In the genomic region with DNA sequence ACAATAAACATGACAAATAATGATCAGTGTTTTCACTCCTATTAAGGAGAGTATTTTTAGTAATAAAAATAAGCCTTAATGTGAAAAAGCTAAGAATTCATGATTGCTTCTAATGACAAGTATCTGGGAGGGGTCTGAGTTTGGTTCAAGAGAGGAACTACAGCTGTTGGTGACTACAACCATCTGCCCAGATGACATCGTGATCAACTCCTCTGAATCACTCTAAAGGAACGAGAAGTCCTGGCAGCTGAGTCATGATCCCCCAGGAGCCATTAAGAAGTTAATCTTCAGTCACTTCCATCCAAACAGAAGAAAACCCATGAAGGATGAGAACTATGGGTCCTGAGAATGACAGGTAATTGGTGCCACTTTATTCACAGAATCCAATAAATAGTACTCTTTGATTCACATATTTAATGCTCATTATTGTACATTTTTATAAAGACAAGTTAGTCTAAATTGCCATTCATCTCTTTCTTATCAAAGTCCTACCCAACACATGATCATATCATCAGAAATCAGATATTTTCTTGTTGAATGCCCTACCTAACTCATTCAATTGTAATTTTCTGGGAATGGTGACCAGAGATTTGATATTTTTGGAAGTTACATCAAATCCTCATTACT, we compare ENCODE assay signal across 9 cellular contexts. TPM values are rescaled to one million over a fixed set of nuclear protein-coding genes. Genes with fewer than 3 reads are reported as not detected.
DNase-seq lines count a peak whose midpoint lies in the region; ATAC-seq and TF ChIP-seq lines count a peak whose summit lies in the region.
"Had no signal": no experiment of that assay in that cellular context is flagged by ENCODE, and none has a peak within 500 bp of the region (broad histone marks: within the 10 kb centered on the region; RNA-seq: fewer than 3 reads in every experiment).

No MANE protein-coding gene starts in this region.

- peak overlapping the region; percentile 90 for H3K9ac ChIP-seq in PC-3 (ENCODE audit: low read length)

- BruUV-seq in PC-3 (replicated peaks; lab: Mats Ljungman, UMichigan), result TSS peak; percentile 44

- H3K27me3 ChIP-seq in PC-3 (ENCODE audit: low read length), result no peaks in the 10 kb centered on the region

- H3K4me1 ChIP-seq in PC-3 (ENCODE audit: insufficient read depth, low read length), result peaks cover 94% of the 10 kb centered on the region

- H3K36me3 ChIP-seq in PC-3 (ENCODE audit: low read depth, low read length), result no peaks in the 10 kb centered on the region; the same call in 1 of the 2 replicates

- ATAC-seq in PC-3 (peak; percentile 73), GM21360 (IDR thresholded peaks at IDR 0.05; ENCODE audit: unreplicated experiment) (no peak), GM21381 (IDR thresholded peaks at IDR 0.05; ENCODE audit: unreplicated experiment) (no peak), HG03045 (IDR thresholded peaks at IDR 0.05; ENCODE audit: unreplicated experiment) (no peak)

- peak overlapping the region; percentile 64 for H3K4me2 ChIP-seq in PC-3 (ENCODE audit: low read length)

- no peak overlapping the region for H2AFZ ChIP-seq in PC-3 (ENCODE audit: low read length)

- DNase-seq in DMS 273 treated with DMSO at 0.1 percent for 48 hours (lab: John Stamatoyannopoulos, UW), result peak; percentile 32
- DNase-seq in PC-3, result peak; percentile 96
- DNase-seq in epithelial cell of prostate (ENCODE audit: low read depth, low spot score), result peak; percentile 60
- no peak for DNase-seq in osteocyte (ENCODE audit: extremely low spot score, unreplicated experiment)
- no peak for DNase-seq in retina
- DNase-seq: activated CD4-positive, CD25-positive, alpha-beta regulatory T cell had no signal

- peaks cover 90% of the 10 kb centered on the region for H3K4me1 Mint-ChIP-seq in osteocyte (ENCODE audit: unreplicated experiment)

- POLR2A ChIA-PET in PC-3 (lab: Charles Lee; ENCODE audit: unreplicated experiment), result no interaction called here

- H3K27me3 Mint-ChIP-seq in osteocyte (ENCODE audit: unreplicated experiment), result no peaks in the 10 kb centered on the region

- no peaks in the 10 kb centered on the region for H3K9me3 Mint-ChIP-seq in osteocyte (ENCODE audit: unreplicated experiment)

- H3K9me3 ChIP-seq in PC-3 (ENCODE audit: low read length), result no peaks in the 10 kb centered on the region

- H3K36me3 Mint-ChIP-seq in osteocyte (ENCODE audit: unreplicated experiment), result peaks cover 34% of the 10 kb centered on the region

- no peak for TF ChIP-seq CTCF in PC-3 (conservative IDR thresholded peaks at IDR 0.05; ENCODE audit: low read depth, low read length)
- TF ChIP-seq CTCF in osteocyte (IDR thresholded peaks at IDR 0.05), result no peak

- H3K27ac Mint-ChIP-seq in osteocyte (ENCODE audit: unreplicated experiment), result peak overlapping the region; percentile 90

- 0 out of 2 replicates have a peak overlapping the region, but pooled peaks have one; percentile 6 for H3K4me3 ChIP-seq in PC-3 (ENCODE audit: low read length)

- intact Hi-C loops in PC-3 (cut with micrococcal nuclease), result no loop called here

- H3F3A ChIP-seq in PC-3 (ENCODE audit: low read length, unreplicated experiment), result peaks cover 8% of the 10 kb centered on the region

- no peaks in the 10 kb centered on the region for H3K9me2 ChIP-seq in PC-3 (replicated peaks; ENCODE audit: low read length)

- peak overlapping the region; percentile 56 for H3K4me3 Mint-ChIP-seq in osteocyte (ENCODE audit: unreplicated experiment)

- H3K79me2 ChIP-seq in PC-3 (ENCODE audit: low read length), result peaks cover 40% of the 10 kb centered on the region

- CTCF ChIA-PET in PC-3 (lab: Charles Lee), result no interaction called here

- peak overlapping the region; percentile 97 for H3K27ac ChIP-seq in PC-3 (ENCODE audit: low read length)
- peak overlapping the region; percentile 64 for H3K27ac ChIP-seq in epithelial cell of prostate

- H4K20me1 ChIP-seq in PC-3 (ENCODE audit: low read length), result no peaks in the 10 kb centered on the region

RNA-seq across cellular contexts. Expression of gene TFPI, which starts 6.8 kb away (rescaled TPM):
- total RNA-seq in PC-3 (2014; rRNA removed) (15.0 and 16.0 TPM in 2 replicates), osteocyte (325 and 334 TPM in 2 replicates)

Comparison
In these comparisons a context has a peak if more than half of its experiments do, and no peak if none do; other contexts are left out.
1. DNase-seq: peak in DMS 273 treated with DMSO at 0.1 percent for 48 hours (single experiment), PC-3 (single experiment) and epithelial cell of prostate (single experiment); none in osteocyte (single experiment) and retina (single experiment).
2. RNA of gene TFPI, which starts 6.8 kb away (total RNA-seq): 325 to 334 TPM in osteocyte; 15.0 to 16.0 TPM in PC-3; every median in the first group is over 10 times any median in the second.